Comparison of ENCODE assay signal across 8 cellular contexts in the genomic region with DNA sequence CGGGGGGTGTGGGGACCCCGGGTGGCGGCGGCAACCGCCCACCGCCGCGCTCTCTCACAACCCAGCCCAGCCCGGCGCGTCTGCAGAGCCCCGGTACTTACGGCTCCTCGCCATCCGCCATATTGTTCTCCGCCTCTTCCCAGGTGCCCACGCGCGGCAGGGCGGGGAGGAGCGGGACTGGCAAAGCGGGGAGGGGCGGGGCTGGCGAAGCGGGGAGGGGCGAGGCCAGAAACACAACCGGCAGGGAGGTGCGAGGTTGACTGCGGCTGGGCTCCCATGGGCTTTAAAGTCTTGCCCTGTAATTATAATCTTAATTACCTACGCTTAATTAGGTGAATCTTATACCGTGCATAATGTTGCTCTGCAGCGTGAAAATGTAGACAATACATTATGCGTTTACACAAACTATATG. TPM values are rescaled to one million over a fixed set of nuclear protein-coding genes. Genes with fewer than 3 reads are reported as not detected.
A peak's percentile ranks its signal among the peaks of the same experiment; 100 is the strongest.
DNase-seq lines count a peak whose midpoint lies in the region; ATAC-seq and TF ChIP-seq lines count a peak whose summit lies in the region.

TSS of gene UBA3 (minus strand) at position 133 of the 412 bp plus-strand sequence. CDS start at position 121, 12 bp downstream.

- H2AFZ ChIP-seq in DND-41 (ENCODE audit: low read depth, low read length) (peak within 1 kb of the TSS; percentile 42), GM23248 (peak within 1 kb of the TSS; percentile 57), neural cell (ENCODE audit: low read depth, low read length) (peak within 1 kb of the TSS; percentile 25)

- no peak for TF ChIP-seq RAD21 in neural cell (conservative IDR thresholded peaks at IDR 0.05)

- no peak for TF ChIP-seq EP300 in neural cell (conservative IDR thresholded peaks at IDR 0.05; ENCODE audit: poor library complexity, severe bottlenecking)

- peak; percentile 79 for ATAC-seq in DND-41 (ENCODE audit: insufficient read depth, low read depth)
- ATAC-seq in stimulated activated naive CD8-positive, alpha-beta T cell treated with anti-CD3 and anti-CD28 coated beads, Interleukin-15, amount 100 ng/mL, for 72 hours: peak; percentile 60

- H3K9me3 ChIP-seq in DND-41 (ENCODE audit: insufficient read depth, low read length, severe bottlenecking) (no peaks in the 10 kb centered on the region), GM23248 (ENCODE audit: low read depth) (no peaks in the 10 kb centered on the region), neural cell (ENCODE audit: low read length) (no peaks in the 10 kb centered on the region)

- H4K20me1 ChIP-seq in DND-41 (ENCODE audit: insufficient read depth, low read length) (no peaks in the 10 kb centered on the region), GM23248 (ENCODE audit: insufficient read depth) (no peaks in the 10 kb centered on the region), neural cell (ENCODE audit: insufficient read depth) (no peaks in the 10 kb centered on the region)

- no peaks in the 10 kb centered on the region for H3K27me3 Mint-ChIP-seq in stimulated activated naive CD8-positive, alpha-beta T cell treated with anti-CD3 and anti-CD28 coated beads, Interleukin-15, amount 100 ng/mL, for 72 hours

- H3K27ac ChIP-seq in DND-41 (ENCODE audit: low read length) (peak within 1 kb of the TSS; percentile 70), GM23248 (peak within 1 kb of the TSS; percentile 15; the same call in 1 of the 2 replicates), neural cell (ENCODE audit: low read length) (peak within 1 kb of the TSS; percentile 47)

- peak within 1 kb of the TSS; percentile 74 for H3K9ac ChIP-seq in DND-41 (ENCODE audit: low read depth, low read length)
- peak within 1 kb of the TSS; percentile 89 for H3K9ac ChIP-seq in GM23248
- H3K9ac ChIP-seq in neural cell (ENCODE audit: low read length): peak within 1 kb of the TSS; percentile 80

- peak within 1 kb of the TSS; percentile 74 to 96 for H3K27ac Mint-ChIP-seq in stimulated activated naive CD8-positive, alpha-beta T cell treated with anti-CD3 and anti-CD28 coated beads, Interleukin-15, amount 100 ng/mL, for 72 hours

- in situ Hi-C loops in GM23248 (cut with MboI): no loop called here

- TF ChIP-seq CTCF in DND-41 (IDR thresholded peaks at IDR 0.05; ENCODE audit: borderline replicate concordance, extremely low read depth, low read length, poor library complexity, severe bottlenecking) (no peak), LNCaP clone FGC (IDR thresholded peaks at IDR 0.05; ENCODE audit: control insufficient read depth, extremely low read depth, insufficient read depth) (no peak), fibroblast of villous mesenchyme (IDR thresholded peaks at IDR 0.05; ENCODE audit: insufficient read depth, low read depth, low read length) (no peak), neural cell (IDR thresholded peaks at IDR 0.05; ENCODE audit: poor library complexity, severe bottlenecking) (no peak)

- H3K9me2 ChIP-seq in GM23248 (ENCODE audit: insufficient read depth) (no peaks in the 10 kb centered on the region), neural cell (ENCODE audit: insufficient read depth, low read length) (no peaks in the 10 kb centered on the region)

- WGBS in GM23248 (ENCODE audit: low coverage in 1 of 2, low lambda C conversion rate in 2 of 2, missing lambda C conversion rate in 2 of 2), 2 experiments: 0% methylated on average over 4 to 32 of the region's 33 CpGs

- H3K4me1 Mint-ChIP-seq in stimulated activated naive CD8-positive, alpha-beta T cell treated with anti-CD3 and anti-CD28 coated beads, Interleukin-15, amount 100 ng/mL, for 72 hours: peaks cover 71% of the 10 kb centered on the region

- DNase-seq in DND-41 (peak; percentile 93), GM23248 (peak; percentile 96), LNCaP clone FGC (ENCODE audit: low read depth) (peak; percentile 44), SHP77 (lab: John Stamatoyannopoulos, UW) (peak; percentile 63 to 87), fibroblast of villous mesenchyme (ENCODE audit: low read depth) (peak; percentile 86)
- peak; percentile 97 for DNase-seq in activated effector memory CD4-positive, alpha-beta T cell treated with anti-CD3 and anti-CD28 coated beads, Interleukin-2, amount 50 U/mL, for 16 hours
- peak; percentile 73 to 86 for DNase-seq in stimulated activated naive CD8-positive, alpha-beta T cell treated with anti-CD3 and anti-CD28 coated beads, Interleukin-15, amount 100 ng/mL, for 72 hours

- H3K4me1 ChIP-seq in DND-41 (ENCODE audit: insufficient read depth, low read length) (peaks cover 62% of the 10 kb centered on the region), GM23248 (ENCODE audit: insufficient read depth) (peaks cover 39% of the 10 kb centered on the region)

- peak within 1 kb of the TSS; percentile 77 for H3K4me2 ChIP-seq in DND-41 (ENCODE audit: insufficient read depth, low read length)
- H3K4me2 ChIP-seq in GM23248 (ENCODE audit: unreplicated experiment): peak within 1 kb of the TSS; percentile 90
- peak within 1 kb of the TSS; percentile 78 for H3K4me2 ChIP-seq in neural cell (ENCODE audit: low read length)

- H3K36me3 ChIP-seq in DND-41 (ENCODE audit: insufficient read depth, low read length): peaks cover 6% of the 10 kb centered on the region; the same call in 1 of the 2 replicates
- no peaks in the 10 kb centered on the region for H3K36me3 ChIP-seq in GM23248 (ENCODE audit: low read depth)
- no peaks in the 10 kb centered on the region for H3K36me3 ChIP-seq in neural cell (ENCODE audit: insufficient read depth, low read length)

- no peaks in the 10 kb centered on the region for H3K9me3 Mint-ChIP-seq in stimulated activated naive CD8-positive, alpha-beta T cell treated with anti-CD3 and anti-CD28 coated beads, Interleukin-15, amount 100 ng/mL, for 72 hours

- no peaks in the 10 kb centered on the region for H3K27me3 ChIP-seq in DND-41 (ENCODE audit: insufficient read depth, low read length, poor library complexity)
- H3K27me3 ChIP-seq in GM23248 (replicated peaks; ENCODE audit: insufficient read depth): no peaks in the 10 kb centered on the region
- no peaks in the 10 kb centered on the region for H3K27me3 ChIP-seq in neural cell (ENCODE audit: insufficient read depth, low read depth, low read length)

- peaks cover 28% of the 10 kb centered on the region for H3F3A ChIP-seq in GM23248 (ENCODE audit: insufficient read depth)
- no peaks in the 10 kb centered on the region for H3F3A ChIP-seq in neural cell (ENCODE audit: insufficient read depth, low read length, poor library complexity, severe bottlenecking)

- H3K4me3 ChIP-seq in DND-41 (ENCODE audit: low read depth in 1 of 2, low read length in 2 of 2) (peak within 1 kb of the TSS; percentile 55 to 83), GM23248 (peak within 1 kb of the TSS; percentile 85), LNCaP clone FGC (ENCODE audit: low read depth, low read length) (peak within 1 kb of the TSS; percentile 91), fibroblast of villous mesenchyme (ENCODE audit: low read depth, low read length) (peak within 1 kb of the TSS; percentile 84), neural cell (ENCODE audit: low read length) (peak within 1 kb of the TSS; percentile 88)

- H3K79me2 ChIP-seq in DND-41 (ENCODE audit: insufficient read depth, low read length) (peaks cover 64% of the 10 kb centered on the region), GM23248 (ENCODE audit: insufficient read depth) (peaks cover 55% of the 10 kb centered on the region), neural cell (replicated peaks; ENCODE audit: insufficient read depth, low read length) (peaks cover 42% of the 10 kb centered on the region)

- H3K4me3 Mint-ChIP-seq in stimulated activated naive CD8-positive, alpha-beta T cell treated with anti-CD3 and anti-CD28 coated beads, Interleukin-15, amount 100 ng/mL, for 72 hours: peak within 1 kb of the TSS; percentile 84 to 95

TF ChIP-seq in neural cell, 6 proteins besides CTCF, POLR2A, EP300 and RAD21:
- TF ChIP-seq TAF1 (IDR thresholded peaks at IDR 0.05; ENCODE audit: low read depth) (peak; percentile 98), POLR2AphosphoS5 (IDR thresholded peaks at IDR 0.05) (peak; percentile 96), EZH2 (IDR thresholded peaks at IDR 0.05; ENCODE audit: borderline replicate concordance, insufficient read depth, low read length, poor library complexity, severe bottlenecking) (no peak)
- TF ChIP-seq, protein P1, sequence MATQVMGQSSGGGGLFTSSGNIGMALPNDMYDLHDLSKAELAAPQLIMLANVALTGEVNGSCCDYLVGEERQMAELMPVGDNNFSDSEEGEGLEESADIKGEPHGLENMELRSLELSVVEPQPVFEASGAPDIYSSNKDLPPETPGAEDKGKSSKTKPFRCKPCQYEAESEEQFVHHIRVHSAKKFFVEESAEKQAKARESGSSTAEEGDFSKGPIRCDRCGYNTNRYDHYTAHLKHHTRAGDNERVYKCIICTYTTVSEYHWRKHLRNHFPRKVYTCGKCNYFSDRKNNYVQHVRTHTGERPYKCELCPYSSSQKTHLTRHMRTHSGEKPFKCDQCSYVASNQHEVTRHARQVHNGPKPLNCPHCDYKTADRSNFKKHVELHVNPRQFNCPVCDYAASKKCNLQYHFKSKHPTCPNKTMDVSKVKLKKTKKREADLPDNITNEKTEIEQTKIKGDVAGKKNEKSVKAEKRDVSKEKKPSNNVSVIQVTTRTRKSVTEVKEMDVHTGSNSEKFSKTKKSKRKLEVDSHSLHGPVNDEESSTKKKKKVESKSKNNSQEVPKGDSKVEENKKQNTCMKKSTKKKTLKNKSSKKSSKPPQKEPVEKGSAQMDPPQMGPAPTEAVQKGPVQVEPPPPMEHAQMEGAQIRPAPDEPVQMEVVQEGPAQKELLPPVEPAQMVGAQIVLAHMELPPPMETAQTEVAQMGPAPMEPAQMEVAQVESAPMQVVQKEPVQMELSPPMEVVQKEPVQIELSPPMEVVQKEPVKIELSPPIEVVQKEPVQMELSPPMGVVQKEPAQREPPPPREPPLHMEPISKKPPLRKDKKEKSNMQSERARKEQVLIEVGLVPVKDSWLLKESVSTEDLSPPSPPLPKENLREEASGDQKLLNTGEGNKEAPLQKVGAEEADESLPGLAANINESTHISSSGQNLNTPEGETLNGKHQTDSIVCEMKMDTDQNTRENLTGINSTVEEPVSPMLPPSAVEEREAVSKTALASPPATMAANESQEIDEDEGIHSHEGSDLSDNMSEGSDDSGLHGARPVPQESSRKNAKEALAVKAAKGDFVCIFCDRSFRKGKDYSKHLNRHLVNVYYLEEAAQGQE (IDR thresholded peaks at IDR 0.05; ENCODE audit: borderline replicate concordance): peak; percentile 87
TF ChIP-seq in neural cell: peak in this region for 3.

RNA-seq across cellular contexts. Expression of gene UBA3, which starts in this region (rescaled TPM):
- 64.0 and 75.1 TPM in 2 replicates for total RNA-seq in GM23248 (2014; rRNA removed; shearing (Covaris generic))
- 62.1 and 65.0 TPM in 2 replicates for polyA plus RNA-seq in GM23248 (2016; fragmentation: Nextera tagmentation; extraction: Ambion mirVana)
- total RNA-seq in fibroblast of villous mesenchyme: 82.1 and 92.0 TPM in 2 replicates
- polyA plus RNA-seq in neural cell: 119 and 168 TPM in 2 replicates
- polyA minus RNA-seq in neural cell: 114 and 122 TPM in 2 replicates

Comparison
In these comparisons a context has a peak if more than half of its experiments do, and no peak if none do; other contexts are left out.
1. Peak in every context shown above with its lines: DNase-seq, ATAC-seq, H3K4me3 ChIP-seq and H3K27ac ChIP-seq.
2. DNase-seq: peak in every context shown above with its lines; median percentile 97 in activated effector memory CD4-positive, alpha-beta T cell treated with anti-CD3 and anti-CD28 coated beads, Interleukin-2, amount 50 U/mL, for 16 hours; 96 in GM23248; 93 in DND-41; 86 in fibroblast of villous mesenchyme; 80 in stimulated activated naive CD8-positive, alpha-beta T cell treated with anti-CD3 and anti-CD28 coated beads, Interleukin-15, amount 100 ng/mL, for 72 hours; 75 in SHP77; 44 in LNCaP clone FGC.
3. H3K27ac ChIP-seq: peak in every context shown above with its lines; median percentile 70 in DND-41; 47 in neural cell; 15 in GM23248.